In the genomic region with DNA sequence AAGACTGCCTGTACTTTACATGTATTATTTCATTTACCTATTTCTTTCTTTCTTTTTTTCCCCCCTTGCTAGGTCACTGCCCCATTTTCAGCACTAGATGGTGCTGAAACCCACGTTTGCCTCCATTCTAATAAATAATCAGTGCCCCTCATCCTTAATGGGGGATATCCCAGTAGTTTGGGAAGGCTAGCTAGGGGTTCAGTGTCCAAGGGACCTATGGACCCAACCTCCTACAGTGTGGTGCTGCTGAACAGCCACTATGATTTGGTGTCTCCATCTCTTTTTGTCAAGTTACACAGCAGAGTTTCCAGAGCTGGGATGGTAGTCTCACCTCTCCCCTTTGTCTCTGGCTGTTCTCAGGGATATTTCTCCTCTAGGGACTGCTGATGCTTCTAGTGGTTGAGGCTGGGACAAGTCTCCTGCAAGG, we compare ENCODE assay signal across 8 cellular contexts. TPM values are rescaled to one million over a fixed set of nuclear protein-coding genes. Genes with fewer than 3 reads are reported as not detected.
DNase-seq lines count a peak whose midpoint lies in the region; ATAC-seq and TF ChIP-seq lines count a peak whose summit lies in the region.

No MANE protein-coding gene starts in this region.

- H3K27me3 ChIP-seq in Caco-2 (replicated peaks; ENCODE audit: control insufficient read depth, insufficient read depth, low read length) (no peaks in the 10 kb centered on the region), HCT116 (ENCODE audit: insufficient read depth, low read length) (no peaks in the 10 kb centered on the region)

- H3K4me3 ChIP-seq in Caco-2 (ENCODE audit: low read depth, low read length) (no peak overlapping the region), HCT116 (replicated peaks in 1 of 2; ENCODE audit: low read depth in 1 of 2, low read length in 2 of 2) (no peak overlapping the region)

- TF ChIP-seq CTCF in Caco-2 (IDR thresholded peaks at IDR 0.05; ENCODE audit: insufficient read depth in 1 of 2, low read depth in 1 of 2, low read length in 1 of 2, severe bottlenecking in 1 of 2, unreplicated experiment in 1 of 2) (peak; percentile 49 to 61), HCT116 (IDR thresholded peaks at IDR 0.05 in 2 of 3, conservative IDR thresholded peaks at IDR 0.05 in 1 of 3; ENCODE audit: borderline replicate concordance in 1 of 3, insufficient read depth in 1 of 3, low read depth in 2 of 3, low read length in 2 of 3) (peak; percentile 78 to 86 (median 79))

- no peaks in the 10 kb centered on the region for H3K4me1 Mint-ChIP-seq in Caco-2 (ENCODE audit: low read depth, unreplicated experiment)
- peaks cover 3% of the 10 kb centered on the region for H3K4me1 Mint-ChIP-seq in T-helper 17 cell

- no peak for TF ChIP-seq POLR2A in HCT116 (IDR thresholded peaks at IDR 0.05; ENCODE audit: borderline replicate concordance, extremely low read depth, insufficient read depth, insufficient read length)

- CTCF ChIA-PET in Caco-2 (lab: Charles Lee) (interaction anchor here (2.2 kb wide), 1 partner anchor 51 kb away, joined by 15 read pairs; no protein-coding TSS in a partner anchor), HCT116 (lab: Charles Lee) (interaction anchor here (1.0 to 3.1 kb wide), 2 partner anchors 42 to 51 kb away, joined by 3 to 19 read pairs; no protein-coding TSS in a partner anchor)

- no peaks in the 10 kb centered on the region for H3K9me2 ChIP-seq in HCT116 (ENCODE audit: insufficient read depth)

- H3K27ac Mint-ChIP-seq in Caco-2 (ENCODE audit: unreplicated experiment) (no peak overlapping the region), T-helper 17 cell (no peak overlapping the region)

- H3K4me1 ChIP-seq in Caco-2, result no peaks in the 10 kb centered on the region
- H3K4me1 ChIP-seq in HCT116 (ENCODE audit: control insufficient read depth in 1 of 2, insufficient read depth in 2 of 2, low read length in 2 of 2), result no peaks in the 10 kb centered on the region

- no peak overlapping the region for H3K9ac ChIP-seq in HCT116 (ENCODE audit: low read length)

- no peak overlapping the region for H2AFZ ChIP-seq in HCT116 (ENCODE audit: low read depth, low read length, poor library complexity, severe bottlenecking)

- POLR2A ChIA-PET in Caco-2 (lab: Charles Lee) (no interaction called here), HCT116 (lab: Charles Lee) (no interaction called here)

- H3K4me2 ChIP-seq in HCT116 (ENCODE audit: low read length), result no peak overlapping the region

- H3K9me3 ChIP-seq in Caco-2 (no peaks in the 10 kb centered on the region), HCT116 (ENCODE audit: control insufficient read depth in 1 of 2, insufficient read depth in 1 of 2, low read depth in 1 of 2, low read length in 2 of 2) (no peaks in the 10 kb centered on the region), T-helper 17 cell (ENCODE audit: control insufficient read depth, low read length, poor library complexity, severe bottlenecking) (no peaks in the 10 kb centered on the region)

- TF ChIP-seq RAD21 in HCT116 (IDR thresholded peaks at IDR 0.05; ENCODE audit: low read depth), result peak; percentile 87

- RAD21 ChIA-PET in HCT116 (lab: Charles Lee; ENCODE audit: low non-redundant PET in 1 of 2, low total read pairs in 2 of 2, uncharacterized antibody in 2 of 2, unreplicated experiment in 2 of 2), result interaction anchor here (0.6 to 0.7 kb wide), 2 partner anchors 51 kb away, joined by 3 to 4 read pairs; no protein-coding TSS in a partner anchor

- intact Hi-C loops in Caco-2 (cut with micrococcal nuclease; ENCODE audit: unreplicated experiment) (loop anchor here (1.0 kb wide), 1 partner anchor 52 kb away; no protein-coding TSS in a partner anchor), HCT116 (cut with micrococcal nuclease) (loop anchor here (1.0 to 10.0 kb wide), 2 partner anchors 52 to 307 kb away; no protein-coding TSS in a partner anchor), left colon (cut with DNase I, micrococcal nuclease) (no loop called here)

- H3K4me3 Mint-ChIP-seq in Caco-2 (ENCODE audit: unreplicated experiment) (no peak overlapping the region), T-helper 17 cell (no peak overlapping the region)

- no peak for DNase-seq in Caco-2
- DNase-seq in HCT116 (ENCODE audit: low read depth, low spot score), result no peak
- DNase-seq in T-helper 17 cell, result no peak
- no peak for DNase-seq in left colon
- DNase-seq in nucleus accumbens (lab: John Stamatoyannopoulos, UW), result no peak
- no peak for DNase-seq in activated gamma-delta T cell (lab: John Stamatoyannopoulos, UW)
- DNase-seq in NCI-H2081 treated with DMSO at 0.1 percent for 48 hours (lab: John Stamatoyannopoulos, UW), result no peak

- H3K9me3 Mint-ChIP-seq in Caco-2 (ENCODE audit: unreplicated experiment), result no peaks in the 10 kb centered on the region

- H4K20me1 ChIP-seq in HCT116 (ENCODE audit: insufficient read depth), result no peaks in the 10 kb centered on the region

- H3K27me3 Mint-ChIP-seq in Caco-2 (ENCODE audit: insufficient read depth, unreplicated experiment), result peaks cover 18% of the 10 kb centered on the region
- H3K27me3 Mint-ChIP-seq in T-helper 17 cell, result peaks cover 57% of the 10 kb centered on the region

- no peaks in the 10 kb centered on the region for H3K79me2 ChIP-seq in HCT116 (ENCODE audit: insufficient read depth, low read length)

- BruUV-seq in Caco-2 (replicated peaks; lab: Mats Ljungman, UMichigan), result no TSS peak
- no TSS peak for BruUV-seq in HCT116 (replicated peaks; lab: Mats Ljungman, UMichigan)

- ATAC-seq in HCT116 (peak; percentile 76), T-helper 17 cell (peak; percentile 63), left colon (peak; percentile 20), HG03432 (IDR thresholded peaks at IDR 0.05; ENCODE audit: unreplicated experiment) (no peak)

- H3K27ac ChIP-seq in HCT116 (ENCODE audit: low read depth, low read length), result no peak overlapping the region

- no peaks in the 10 kb centered on the region for H3K36me3 Mint-ChIP-seq in Caco-2 (ENCODE audit: insufficient read depth, unreplicated experiment)
- peaks cover 6% of the 10 kb centered on the region for H3K36me3 Mint-ChIP-seq in T-helper 17 cell (ENCODE audit: low read depth)

- H3K36me3 ChIP-seq in Caco-2 (ENCODE audit: control insufficient read depth, insufficient read depth, low read length) (no peaks in the 10 kb centered on the region), HCT116 (ENCODE audit: control insufficient read depth in 1 of 2, insufficient read depth in 2 of 2, low read length in 2 of 2) (no peaks in the 10 kb centered on the region)

TF ChIP-seq in HCT116, 20 proteins besides CTCF, POLR2A, EP300 and RAD21:
- TF ChIP-seq ZFX (IDR thresholded peaks at IDR 0.05) (no peak), CBX3 (IDR thresholded peaks at IDR 0.05; ENCODE audit: low read depth) (peak; percentile 78)

RNA-seq across cellular contexts. Expression of a gene that starts 6.5 kb away (rescaled TPM):
- total RNA-seq in Caco-2 (2022) (4.9 and 5.4 TPM in 2 replicates), HCT116 (2021; ENCODE audit: unreplicated experiment) (4.9 TPM), T-helper 17 cell (10 to 100 TPM; 13.9 to 15.2 TPM), left colon (10 to 100 TPM; 10.7 to 14.0 TPM)
- polyA plus RNA-seq in HCT116 (2012), result 2.4 and 2.5 TPM in 2 replicates

RNA-seq across cellular contexts. Expression of a gene that starts 7.8 kb away (rescaled TPM):
- total RNA-seq in Caco-2 (2022), result 0.49 TPM in 1 of 2 replicates, not detected in the other
- total RNA-seq in HCT116 (2021; ENCODE audit: unreplicated experiment), result 4.8 TPM
- 2.5 and 2.6 TPM in 2 replicates for polyA plus RNA-seq in HCT116 (2012)
- total RNA-seq in T-helper 17 cell, result not detected
- 1 to 10 TPM; 1.9 to 5.0 TPM for total RNA-seq in left colon

Comparison
In these comparisons a context has a peak if more than half of its experiments do, and no peak if none do; other contexts are left out.
1. intact Hi-C loops: an anchor here in Caco-2 (1.0 kb wide) and HCT116 (1.0 to 10.0 kb wide); none called in left colon.